8 cellular contexts compared by ENCODE assay signal in genomic region chr7:37311282-37311868, GRCh38.
DNase-seq lines count a peak whose midpoint lies in the region; ATAC-seq and TF ChIP-seq lines count a peak whose summit lies in the region.

No MANE protein-coding gene starts in this region.

- in situ Hi-C loops in transverse colon (cut with MboI; ENCODE audit: low pct_ligation_motif_present in 1 of 4, low pct_unique_long_range_greater_than_20kb in 1 of 4, low sequenced_read_pairs in 3 of 4): no loop called here

- DNase-seq in CD4-positive, CD25-positive, alpha-beta regulatory T cell: peak; percentile 9 to 45 (median 16)
- DNase-seq in LHCN-M2 (ENCODE audit: low read depth) (peak; percentile 24), myocyte (ENCODE audit: low read depth) (peak; percentile 43), lower leg skin (ENCODE audit: low spot score in 2 of 2) (no peak), NCI-H2081 treated with DMSO at 0.1 percent for 48 hours (lab: John Stamatoyannopoulos, UW) (no peak), coronary artery (ENCODE audit: low spot score) (no peak), transverse colon (no peak)
- DNase-seq in activated naive CD8-positive, alpha-beta T cell treated with anti-CD3 and anti-CD28 coated beads, Interleukin-2, amount 10 ng/mL, durations not matched to agents 7 days and 5 days: no peak

- peak overlapping the region; percentile 66 to 96 (median 92) for H3K27ac Mint-ChIP-seq in CD4-positive, CD25-positive, alpha-beta regulatory T cell
- peak overlapping the region; percentile 89 for H3K27ac Mint-ChIP-seq in activated naive CD8-positive, alpha-beta T cell treated with anti-CD3 and anti-CD28 coated beads, Interleukin-2, amount 10 ng/mL, durations not matched to agents 7 days and 5 days

- peak; percentile 64 to 71 for ATAC-seq in CD4-positive, CD25-positive, alpha-beta regulatory T cell (ENCODE audit: low read depth in 2 of 2)
- no peak for ATAC-seq in activated naive CD8-positive, alpha-beta T cell treated with anti-CD3 and anti-CD28 coated beads, Interleukin-2, amount 10 ng/mL, durations not matched to agents 7 days and 5 days (ENCODE audit: low read depth)

- no peaks in the 10 kb centered on the region for H3K9me3 ChIP-seq in CD4-positive, CD25-positive, alpha-beta regulatory T cell (ENCODE audit: control insufficient read depth in 2 of 2, low read length in 2 of 2)
- no peaks in the 10 kb centered on the region for H3K9me3 ChIP-seq in transverse colon

- H3K4me1 Mint-ChIP-seq in CD4-positive, CD25-positive, alpha-beta regulatory T cell: peaks cover 31 to 84% (median 66%) of the 10 kb centered on the region in 4 donors
- peaks cover 37% of the 10 kb centered on the region for H3K4me1 Mint-ChIP-seq in activated naive CD8-positive, alpha-beta T cell treated with anti-CD3 and anti-CD28 coated beads, Interleukin-2, amount 10 ng/mL, durations not matched to agents 7 days and 5 days

- H3K27me3 ChIP-seq in CD4-positive, CD25-positive, alpha-beta regulatory T cell (ENCODE audit: control insufficient read depth, insufficient read depth, low read length): no peaks in the 10 kb centered on the region
- H3K27me3 ChIP-seq in transverse colon: no peaks in the 10 kb centered on the region

- H3K36me3 Mint-ChIP-seq in CD4-positive, CD25-positive, alpha-beta regulatory T cell: peaks cover 54% of the 10 kb centered on the region
- peaks cover 72% of the 10 kb centered on the region for H3K36me3 Mint-ChIP-seq in activated naive CD8-positive, alpha-beta T cell treated with anti-CD3 and anti-CD28 coated beads, Interleukin-2, amount 10 ng/mL, durations not matched to agents 7 days and 5 days

- peak overlapping the region; percentile 31 to 80 (median 61) for H3K4me3 Mint-ChIP-seq in CD4-positive, CD25-positive, alpha-beta regulatory T cell
- H3K4me3 Mint-ChIP-seq in activated naive CD8-positive, alpha-beta T cell treated with anti-CD3 and anti-CD28 coated beads, Interleukin-2, amount 10 ng/mL, durations not matched to agents 7 days and 5 days: peak overlapping the region; percentile 77

- H3K27me3 Mint-ChIP-seq in CD4-positive, CD25-positive, alpha-beta regulatory T cell: no peaks in the 10 kb centered on the region
- H3K27me3 Mint-ChIP-seq in activated naive CD8-positive, alpha-beta T cell treated with anti-CD3 and anti-CD28 coated beads, Interleukin-2, amount 10 ng/mL, durations not matched to agents 7 days and 5 days: no peaks in the 10 kb centered on the region

- H3K9me3 Mint-ChIP-seq in CD4-positive, CD25-positive, alpha-beta regulatory T cell: no peaks in the 10 kb centered on the region
- peaks cover 12% of the 10 kb centered on the region for H3K9me3 Mint-ChIP-seq in activated naive CD8-positive, alpha-beta T cell treated with anti-CD3 and anti-CD28 coated beads, Interleukin-2, amount 10 ng/mL, durations not matched to agents 7 days and 5 days

- no peak for TF ChIP-seq EP300 in transverse colon (IDR thresholded peaks at IDR 0.05; ENCODE audit: low read depth)

- peaks cover 34% of the 10 kb centered on the region for H3K4me1 ChIP-seq in CD4-positive, CD25-positive, alpha-beta regulatory T cell (ENCODE audit: control insufficient read depth, insufficient read depth, low read length, poor library complexity, severe bottlenecking)
- H3K4me1 ChIP-seq in transverse colon: peaks cover 0 to 25% (median 9%) of the 10 kb centered on the region in 4 donors

- TF ChIP-seq CTCF in lower leg skin (IDR thresholded peaks at IDR 0.05) (no peak), coronary artery (IDR thresholded peaks at IDR 0.05) (no peak), transverse colon (IDR thresholded peaks at IDR 0.05) (no peak)

- TF ChIP-seq POLR2A in lower leg skin (IDR thresholded peaks at IDR 0.05) (no peak), transverse colon (IDR thresholded peaks at IDR 0.05) (no peak)

- peak overlapping the region; percentile 71 for H3K27ac ChIP-seq in CD4-positive, CD25-positive, alpha-beta regulatory T cell (ENCODE audit: insufficient read depth, low read length, poor library complexity, severe bottlenecking)
- H3K27ac ChIP-seq in coronary artery (no peak overlapping the region), transverse colon (peak overlapping the region in 1 of 4 donors; percentile 36)

- 51 to 59% methylated on average over 7 of the region's 7 CpGs for WGBS in lower leg skin, 2 donors
- WGBS in transverse colon (ENCODE audit: low coverage in 1 of 2), 2 donors: 26 to 53% methylated on average over 6 to 7 of the region's 7 CpGs

- peaks cover 38% of the 10 kb centered on the region for H3K36me3 ChIP-seq in CD4-positive, CD25-positive, alpha-beta regulatory T cell (ENCODE audit: control insufficient read depth, insufficient read depth, low read length)
- H3K36me3 ChIP-seq in transverse colon: no peaks in the 10 kb centered on the region

- POLR2A ChIA-PET in activated naive CD8-positive, alpha-beta T cell treated with anti-CD3 and anti-CD28 coated beads, Interleukin-2, amount 10 ng/mL, durations not matched to agents 7 days and 5 days (lab: Charles Lee): interaction anchor here (1.2 to 2.5 kb wide), 2 partner anchors 31 to 136 kb away, joined by 4 to 11 read pairs; no protein-coding TSS in a partner anchor

- intact Hi-C loops in lower leg skin (cut with DNase I; ENCODE audit: low total_unique reads): no loop called here
- intact Hi-C loops in transverse colon (cut with DNase I; ENCODE audit: low total_unique reads): no loop called here

- peak overlapping the region; percentile 64 for H3K4me3 ChIP-seq in CD4-positive, CD25-positive, alpha-beta regulatory T cell (ENCODE audit: low read depth, low read length)
- H3K4me3 ChIP-seq in lower leg skin (ENCODE audit: low read depth, poor library complexity, severe bottlenecking): no peak overlapping the region
- H3K4me3 ChIP-seq in coronary artery: no peak overlapping the region
- H3K4me3 ChIP-seq in transverse colon: no peak overlapping the region

Comparison
In these comparisons a context has a peak if more than half of its experiments do, and no peak if none do; other contexts are left out.
1. DNase-seq: peak in CD4-positive, CD25-positive, alpha-beta regulatory T cell (3 of 3), LHCN-M2 (single experiment) and myocyte (single experiment); none in activated naive CD8-positive, alpha-beta T cell treated with anti-CD3 and anti-CD28 coated beads, Interleukin-2, amount 10 ng/mL, durations not matched to agents 7 days and 5 days (single experiment), lower leg skin (0 of 2), NCI-H2081 treated with DMSO at 0.1 percent for 48 hours (single experiment), coronary artery (single experiment) and transverse colon (single experiment).